ENCODE assay signal across 8 cellular contexts in genomic region chr1:155974208-155975165, GRCh38. TPM values are rescaled to one million over a fixed set of nuclear protein-coding genes. Genes with fewer than 3 reads are reported as not detected.
DNase-seq lines count a peak whose midpoint lies in the region; ATAC-seq, FAIRE-seq and TF ChIP-seq lines count a peak whose summit lies in the region.

No MANE protein-coding gene starts in this region.

- peak overlapping the region; percentile 85 to 94 for H3K27ac Mint-ChIP-seq in effector memory CD8-positive, alpha-beta T cell

- H3K27me3 ChIP-seq in osteoblast (ENCODE audit: insufficient read depth, low read length), result no peaks in the 10 kb centered on the region

- no peak for TF ChIP-seq CTCF in GM12865 (IDR thresholded peaks at IDR 0.05; ENCODE audit: insufficient read depth, low read depth, low read length, missing control alignments)
- TF ChIP-seq CTCF in osteoblast (IDR thresholded peaks at IDR 0.05; ENCODE audit: extremely low read depth, low read depth, low read length), result no peak

- TF ChIP-seq POLR2A in H54 (IDR thresholded peaks at IDR 0.05; ENCODE audit: low read depth, low read length), result no peak

- no peak for FAIRE-seq in H54 (lab: Jason Lieb, UNC)

- H3K4me1 ChIP-seq in osteoblast (ENCODE audit: insufficient read depth, low read length), result peaks cover 53% of the 10 kb centered on the region

- H3K36me3 Mint-ChIP-seq in effector memory CD8-positive, alpha-beta T cell (ENCODE audit: insufficient read depth), result peaks cover 48% of the 10 kb centered on the region

- H3K4me3 Mint-ChIP-seq in effector memory CD8-positive, alpha-beta T cell, result peak overlapping the region; percentile 83 to 97

- no peaks in the 10 kb centered on the region for H3K27me3 Mint-ChIP-seq in effector memory CD8-positive, alpha-beta T cell

- no peak for DNase-seq in GM12865 (ENCODE audit: low read depth)
- peak; percentile 26 for DNase-seq in NCI-H446 treated with DMSO at 0.1 percent for 48 hours (lab: John Stamatoyannopoulos, UW)
- DNase-seq in effector memory CD8-positive, alpha-beta T cell, result no peak
- DNase-seq in osteoblast (ENCODE audit: insufficient read length, low spot score, missing footprints), result no peak
- DNase-seq in H54 (ENCODE audit: insufficient read length, low spot score), result no peak

- H3K9me3 Mint-ChIP-seq in effector memory CD8-positive, alpha-beta T cell, result no peaks in the 10 kb centered on the region

- H3K4me1 Mint-ChIP-seq in effector memory CD8-positive, alpha-beta T cell (ENCODE audit: low read depth in 2 of 2), result peaks cover 80 to 87% of the 10 kb centered on the region in 2 donors

- H2AFZ ChIP-seq in osteoblast (ENCODE audit: low read length), result no peak overlapping the region

- H3K9me3 ChIP-seq in osteoblast (ENCODE audit: low read depth, low read length), result no peaks in the 10 kb centered on the region

- peaks cover 96% of the 10 kb centered on the region for H3K79me2 ChIP-seq in osteoblast (ENCODE audit: insufficient read depth, low read length)

- H3K4me3 ChIP-seq in GM12865 (ENCODE audit: low read depth, low read length) (peak overlapping the region; percentile 86), osteoblast (ENCODE audit: insufficient read depth, low read length) (peak overlapping the region; percentile 91)

- peak overlapping the region; percentile 92 for H3K27ac ChIP-seq in osteoblast (ENCODE audit: low read depth, low read length)

- H4K20me1 ChIP-seq in osteoblast (ENCODE audit: insufficient read depth, low read length), result peaks cover 57% of the 10 kb centered on the region

- ATAC-seq in effector memory CD8-positive, alpha-beta T cell (replicated peaks), result no peak
- ATAC-seq in GM19463 (IDR thresholded peaks at IDR 0.05; ENCODE audit: unreplicated experiment) (no peak), HG03135 (IDR thresholded peaks at IDR 0.05; ENCODE audit: unreplicated experiment) (no peak), HG03432 (IDR thresholded peaks at IDR 0.05; ENCODE audit: unreplicated experiment) (no peak)

- H3K4me2 ChIP-seq in osteoblast (ENCODE audit: insufficient read depth, low read length), result peak overlapping the region; percentile 94

- peaks cover 8% of the 10 kb centered on the region for H3K36me3 ChIP-seq in osteoblast (ENCODE audit: insufficient read depth, low read length)

RNA-seq across cellular contexts. Expression of gene ARHGEF2, which starts 3.9 kb away (rescaled TPM):
- total RNA-seq in osteoblast, result 166 and 183 TPM in 2 replicates

RNA-seq across cellular contexts. Expression of gene RXFP4, which starts 33.0 kb away (rescaled TPM):
- not detected in 2 replicates for total RNA-seq in osteoblast

RNA-seq across cellular contexts. Expression of gene KHDC4, which starts 40.3 kb away (rescaled TPM):
- total RNA-seq in osteoblast, result 32.7 and 37.3 TPM in 2 replicates

RNA-seq across cellular contexts. Expression of gene SSR2, which starts 46.3 kb away (rescaled TPM):
- total RNA-seq in osteoblast, result 332 and 415 TPM in 2 replicates
